29 cellular contexts compared by ENCODE assay signal in the genomic region with DNA sequence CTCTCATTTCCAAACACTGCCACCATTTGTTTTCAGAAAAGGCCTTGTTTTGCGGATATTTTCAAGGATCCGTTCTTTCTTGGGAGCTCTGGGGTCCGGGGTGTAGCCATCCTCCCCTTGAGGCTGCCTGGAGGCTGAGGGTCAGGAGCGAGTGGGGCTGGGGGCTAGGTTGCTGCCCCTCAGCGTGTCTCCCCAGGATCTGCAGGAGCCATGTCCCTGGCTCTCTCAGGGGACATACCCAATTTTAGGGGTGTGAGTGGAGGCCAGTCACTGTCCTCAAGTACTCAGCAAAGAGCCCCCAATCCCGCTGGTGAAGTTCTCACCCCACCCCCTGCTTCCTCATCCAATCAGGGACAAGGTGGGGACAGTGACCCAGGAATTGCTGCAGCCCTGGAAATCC. TPM values are rescaled to one million over a fixed set of nuclear protein-coding genes. Genes with fewer than 3 reads are reported as not detected.
"Had no signal": no experiment of that assay in that cellular context is flagged by ENCODE, and none has a peak within 500 bp of the region (broad histone marks: within the 10 kb centered on the region; RNA-seq: fewer than 3 reads in every experiment).

No MANE protein-coding gene starts in this region.

- H3K27ac Mint-ChIP-seq: activated CD4-positive, alpha-beta memory T cell treated with anti-CD3 and anti-CD28 coated beads for 36 hours; activated CD4-positive, alpha-beta T cell treated with anti-CD3 and anti-CD28 coated beads, Interleukin-2, amount 10 ng/mL, durations not matched to agents 7 days and 5 days; activated naive CD4-positive, alpha-beta T cell treated with anti-CD3 and anti-CD28 coated beads, Interleukin-2, amount 10 ng/mL, durations not matched to agents 7 days and 5 days; activated naive CD8-positive, alpha-beta T cell treated with anti-CD3 and anti-CD28 coated beads for 36 hours; activated T-cell treated with anti-CD3 and anti-CD28 coated beads, Interleukin-2, amount 50 U/mL, for 72 hours; activated T-helper 2 cell treated with anti-CD3 and anti-CD28 coated beads, Interferon-gamma antibody, Interleukin-2, Interleukin-4, amounts not matched to agents 10 μg/mL and 5 μg/mL and 100 μg/mL, durations not matched to agents 14 hours and 24 hours and 36 hours had no signal

- H3K4me1 ChIP-seq: SJCRH30 had no signal

- H3K9ac ChIP-seq: KMS-11, SK-N-SH had no signal

- H3K36me3 ChIP-seq: brain microvascular endothelial cell, SJCRH30 had no signal

- H3K4me1 Mint-ChIP-seq: activated CD4-positive, alpha-beta T cell treated with anti-CD3 and anti-CD28 coated beads, Interleukin-2, amount 10 ng/mL, durations not matched to agents 7 days and 5 days; activated naive CD4-positive, alpha-beta T cell treated with anti-CD3 and anti-CD28 coated beads, Interleukin-2, amount 10 ng/mL, durations not matched to agents 7 days and 5 days; activated naive CD8-positive, alpha-beta T cell treated with anti-CD3 and anti-CD28 coated beads for 36 hours had no signal

- DNase-seq: activated CD4-positive, alpha-beta memory T cell treated with anti-CD3 and anti-CD28 coated beads for 36 hours; activated CD4-positive, alpha-beta T cell treated with anti-CD3 and anti-CD28 coated beads, Interleukin-2, amount 10 ng/mL, durations not matched to agents 7 days and 5 days; activated CD4-positive, CD25-positive, alpha-beta regulatory T cell; activated CD8-positive, alpha-beta memory T cell treated with anti-CD3 and anti-CD28 coated beads for 24 hours; activated gamma-delta T cell treated with Interleukin-2 at 50 U/mL for 16 hours; activated naive CD8-positive, alpha-beta T cell treated with anti-CD3 and anti-CD28 coated beads for 36 hours; activated T-cell treated with anti-CD3 and anti-CD28 coated beads, Interleukin-2, amount 50 U/mL, for 72 hours; brain microvascular endothelial cell; NCI-H1092; NCI-H1417; NCI-H1930; NCI-H2171 treated with DMSO at 0.1 percent for 48 hours; NCI-H226; NCI-H526; NCI-H774; Right ventricle myocardium superior; RPMI8226; SJCRH30; SK-N-SH; T-helper 1 cell had no signal

- H3K27ac ChIP-seq: brain microvascular endothelial cell, KMS-11, SJCRH30, VCaP had no signal

- H3K4me3 Mint-ChIP-seq: activated CD4-positive, alpha-beta memory T cell treated with anti-CD3 and anti-CD28 coated beads for 36 hours; activated CD4-positive, alpha-beta T cell treated with anti-CD3 and anti-CD28 coated beads, Interleukin-2, amount 10 ng/mL, durations not matched to agents 7 days and 5 days; activated naive CD4-positive, alpha-beta T cell treated with anti-CD3 and anti-CD28 coated beads, Interleukin-2, amount 10 ng/mL, durations not matched to agents 7 days and 5 days; activated naive CD8-positive, alpha-beta T cell treated with anti-CD3 and anti-CD28 coated beads for 36 hours; activated T-cell treated with anti-CD3 and anti-CD28 coated beads, Interleukin-2, amount 50 U/mL, for 72 hours had no signal

- H3K27me3 Mint-ChIP-seq: activated CD4-positive, alpha-beta T cell treated with anti-CD3 and anti-CD28 coated beads, Interleukin-2, amount 10 ng/mL, durations not matched to agents 7 days and 5 days had no signal

- H3K27me3 ChIP-seq: brain microvascular endothelial cell had no signal

- H3K4me3 ChIP-seq: SJCRH30 had no signal

- H3K9me3 ChIP-seq: SJCRH30, SK-N-SH had no signal

- H3K36me3 Mint-ChIP-seq: activated CD4-positive, alpha-beta memory T cell treated with anti-CD3 and anti-CD28 coated beads for 36 hours; activated naive CD4-positive, alpha-beta T cell treated with anti-CD3 and anti-CD28 coated beads, Interleukin-2, amount 10 ng/mL, durations not matched to agents 7 days and 5 days; activated naive CD8-positive, alpha-beta T cell treated with anti-CD3 and anti-CD28 coated beads for 36 hours had no signal

- H3K4me2 ChIP-seq: KMS-11, SK-N-SH had no signal

- H3K9me3 Mint-ChIP-seq: activated CD4-positive, alpha-beta memory T cell treated with anti-CD3 and anti-CD28 coated beads for 36 hours had no signal

RNA-seq across cellular contexts. Expression of gene PRDM16, which starts 15.0 kb away (rescaled TPM):
- total RNA-seq: activated CD4-positive, alpha-beta memory T cell treated with anti-CD3 and anti-CD28 coated beads for 36 hours; activated T-helper 2 cell treated with anti-CD3 and anti-CD28 coated beads, Interferon-gamma antibody, Interleukin-2, Interleukin-4, amounts not matched to agents 10 μg/mL and 5 μg/mL and 100 μg/mL, durations not matched to agents 14 hours and 24 hours and 36 hours; MCF 10A; OCI-LY7; T-helper 2 cell treated with Interferon-gamma antibody and Interleukin-4, amounts not matched to agents 100 ng/mL and 5 ng/mL, for 36 hours had no signal
- polyA plus RNA-seq: SK-N-SH had no signal

RNA-seq across cellular contexts. Expression of gene ACTRT2, which starts 32.7 kb away (rescaled TPM):
- total RNA-seq: activated CD4-positive, alpha-beta memory T cell treated with anti-CD3 and anti-CD28 coated beads for 36 hours; activated CD4-positive, alpha-beta T cell treated with anti-CD3 and anti-CD28 coated beads, Interleukin-2, amount 10 ng/mL, durations not matched to agents 7 days and 5 days; activated naive CD8-positive, alpha-beta T cell treated with anti-CD3 and anti-CD28 coated beads for 36 hours; activated T-cell treated with anti-CD3 and anti-CD28 coated beads, Interleukin-2, amount 50 U/mL, for 72 hours; activated T-helper 2 cell treated with anti-CD3 and anti-CD28 coated beads, Interferon-gamma antibody, Interleukin-2, Interleukin-4, amounts not matched to agents 10 μg/mL and 5 μg/mL and 100 μg/mL, durations not matched to agents 14 hours and 24 hours and 36 hours; MCF 10A; NCI-H460; OCI-LY7; Right ventricle myocardium superior; SJCRH30; T-helper 2 cell treated with Interferon-gamma antibody and Interleukin-4, amounts not matched to agents 100 ng/mL and 5 ng/mL, for 36 hours had no signal
- polyA plus RNA-seq: adipose tissue, SK-N-SH had no signal
